ENCODE assay signal across 8 cellular contexts in the genomic region with DNA sequence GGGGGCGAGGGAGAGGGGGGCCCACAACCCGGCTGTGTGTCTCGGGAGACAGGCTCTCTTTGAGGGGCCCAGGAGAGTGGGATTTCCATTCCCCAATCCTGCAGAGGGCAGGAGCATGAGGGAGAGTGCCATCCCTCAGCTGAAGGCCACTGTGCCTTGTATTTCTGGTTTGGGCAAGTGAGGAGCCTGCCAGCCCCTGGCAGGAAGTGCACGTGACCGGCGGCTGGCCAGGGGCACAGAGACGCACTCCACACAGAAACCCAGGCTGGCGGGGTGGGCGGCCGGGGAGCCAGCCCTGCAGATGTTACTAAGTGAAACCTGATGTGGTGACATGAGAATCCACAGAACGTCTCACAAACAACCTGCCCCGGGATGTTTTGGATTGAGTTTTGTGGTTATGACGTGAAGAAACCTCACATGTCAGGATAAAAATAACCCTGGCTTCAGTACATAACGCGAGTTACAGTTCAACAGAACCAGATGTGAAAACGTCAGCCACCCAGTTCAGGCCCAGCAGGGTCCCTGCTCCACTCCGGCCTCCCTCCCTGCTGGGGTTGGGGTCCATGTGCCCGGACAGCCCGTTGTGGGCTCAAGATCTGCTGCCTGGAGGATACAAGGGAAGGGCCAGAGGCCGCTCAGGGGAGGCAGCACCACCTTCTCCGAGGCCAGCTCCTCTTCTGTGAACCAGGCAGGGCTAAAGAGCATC. TPM values are rescaled to one million over a fixed set of nuclear protein-coding genes. Genes with fewer than 3 reads are reported as not detected.
DNase-seq lines count a peak whose midpoint lies in the region; ATAC-seq, FAIRE-seq and TF ChIP-seq lines count a peak whose summit lies in the region.

No MANE protein-coding gene starts in this region.

- H3K9me3 ChIP-seq in endodermal cell (ENCODE audit: control insufficient read depth, low read length) (no peaks in the 10 kb centered on the region), pancreas (no peaks in the 10 kb centered on the region), uterus (no peaks in the 10 kb centered on the region)

- intact Hi-C loops in pancreas (cut with DNase I) = no loop called here
- intact Hi-C loops in uterus (cut with DNase I; ENCODE audit: low total_unique reads) = no loop called here

- H3K27ac Mint-ChIP-seq in endodermal cell = no peak overlapping the region

- ATAC-seq in GM19328 (IDR thresholded peaks at IDR 0.05; ENCODE audit: unreplicated experiment) (peak; percentile 85), HG03469 (IDR thresholded peaks at IDR 0.05; ENCODE audit: unreplicated experiment) (peak; percentile 79), pancreas (peak; percentile 47 to 72 (median 68))

- DNase-seq in A172 (ENCODE audit: low spot score) (peak; percentile 76), endodermal cell (no peak), pancreas (peak in 1 of 6 donors; percentile 36), uterus (peak; percentile 67 to 71), DMS53 (lab: John Stamatoyannopoulos, UW) (no peak)
- peak; percentile 88 for DNase-seq in activated CD8-positive, alpha-beta memory T cell treated with anti-CD3 and anti-CD28 coated beads for 24 hours

- H3K4me3 Mint-ChIP-seq in endodermal cell = no peak overlapping the region

- peak in 1 of 2 donors; percentile 20 for TF ChIP-seq POLR2A in uterus (IDR thresholded peaks at IDR 0.05)

- peaks cover 5% of the 10 kb centered on the region for H3K4me1 Mint-ChIP-seq in endodermal cell

- H3K9ac ChIP-seq in endodermal cell (ENCODE audit: extremely low read depth, low read length, poor library complexity, severe bottlenecking) = no peak overlapping the region

- FAIRE-seq in pancreas (lab: Jason Lieb, UNC) = no peak

- 91 to 92% methylated on average over 17 to 21 of the region's 21 CpGs for WGBS in endodermal cell (ENCODE audit: insufficient coverage in 1 of 2, insufficient read length in 1 of 2), 2 experiments
- 67 to 71% methylated on average over 21 of the region's 21 CpGs for WGBS in pancreas, 2 donors

- H3K4me3 ChIP-seq in endodermal cell (ENCODE audit: low read length) (no peak overlapping the region), pancreas (no peak overlapping the region), uterus (no peak overlapping the region)

- H3K36me3 ChIP-seq in endodermal cell (ENCODE audit: control insufficient read depth, insufficient read depth, low read length) (no peaks in the 10 kb centered on the region), pancreas (no peaks in the 10 kb centered on the region), uterus (no peaks in the 10 kb centered on the region)

- peaks cover 3% of the 10 kb centered on the region for H3K4me1 ChIP-seq in endodermal cell (ENCODE audit: control insufficient read depth, insufficient read depth, low read length)
- no peaks in the 10 kb centered on the region for H3K4me1 ChIP-seq in pancreas
- peaks cover 7 to 31% of the 10 kb centered on the region in 2 donors for H3K4me1 ChIP-seq in uterus

- no peaks in the 10 kb centered on the region for H3K9me3 Mint-ChIP-seq in endodermal cell

- H3K36me3 Mint-ChIP-seq in endodermal cell (ENCODE audit: low read depth) = peaks cover 15% of the 10 kb centered on the region

- no peaks in the 10 kb centered on the region for H3K27me3 Mint-ChIP-seq in endodermal cell (ENCODE audit: insufficient read depth)

- H3K27ac ChIP-seq in endodermal cell (ENCODE audit: low read depth, low read length) = peak overlapping the region; percentile 51
- H3K27ac ChIP-seq in pancreas = peak overlapping the region in 3 of 4 donors; percentile 38 to 58 (median 53)
- H3K27ac ChIP-seq in uterus = peak overlapping the region; percentile 83 to 85

- TF ChIP-seq CTCF in endodermal cell (conservative IDR thresholded peaks at IDR 0.05) (no peak), pancreas (IDR thresholded peaks at IDR 0.05) (no peak), uterus (IDR thresholded peaks at IDR 0.05) (no peak)

- H3K27me3 ChIP-seq in endodermal cell (ENCODE audit: control insufficient read depth, insufficient read depth, low read length, poor library complexity, severe bottlenecking) = no peaks in the 10 kb centered on the region
- no peaks in the 10 kb centered on the region for H3K27me3 ChIP-seq in pancreas
- H3K27me3 ChIP-seq in uterus = no peaks in the 10 kb centered on the region

RNA-seq across cellular contexts. Expression of gene MTSS2, which starts 51.7 kb away (rescaled TPM):
- total RNA-seq in A172 (2014; rRNA removed; shearing (Covaris generic)) = 74.1 and 96.8 TPM in 2 replicates
- total RNA-seq in endodermal cell (10 to 100 TPM; 23.4 to 24.0 TPM), pancreas (10 to 100 TPM in 2 of 6 donors, 1 to 10 TPM in 4; 5.0 to 17.3 (median 8.5) TPM), uterus (100 to 1,000 TPM in 1 of 4 donors, 10 to 100 TPM in 3; 11.2 to 142 (median 18.2) TPM)
- polyA plus RNA-seq in endodermal cell (2013, experiment 1 of 2) = 86.6 TPM
- polyA plus RNA-seq in endodermal cell (2013, experiment 2 of 2) = 67.0 TPM
- 10 to 100 TPM; 34.3 to 39.1 TPM for polyA plus RNA-seq in pancreas

Comparison
In these comparisons a context has a peak if more than half of its experiments do, and no peak if none do; other contexts are left out.
1. DNase-seq: peak in A172 (single experiment), activated CD8-positive, alpha-beta memory T cell treated with anti-CD3 and anti-CD28 coated beads for 24 hours (single experiment) and uterus (2 of 2); none in endodermal cell (single experiment) and DMS53 (single experiment).
2. Peak in every context shown above with its lines, with median percentiles within 50 percentile points of each other: ATAC-seq and H3K27ac ChIP-seq.